In the genomic region with DNA sequence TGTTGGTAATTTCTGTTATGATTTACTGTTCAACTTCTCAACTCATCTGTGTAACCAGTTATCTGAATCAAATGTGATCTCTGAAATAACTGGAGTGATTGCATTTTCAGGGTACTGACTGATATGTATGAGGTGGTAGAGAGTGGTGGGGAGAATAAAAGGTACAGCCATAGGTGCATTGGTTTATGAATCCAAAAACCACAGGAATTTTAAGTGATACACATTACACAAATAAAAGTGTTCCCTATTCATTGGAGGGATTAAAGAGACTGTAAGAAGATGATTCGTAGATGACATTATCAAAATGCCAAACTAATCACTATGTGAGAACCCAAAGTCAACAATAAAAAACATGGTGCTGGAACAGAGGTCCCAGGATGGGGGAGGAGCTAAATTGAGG, we compare ENCODE assay signal across 21 cellular contexts.
"Had no signal": no experiment of that assay in that cellular context is flagged by ENCODE, and none has a peak within 500 bp of the region (broad histone marks: within the 10 kb centered on the region; RNA-seq: fewer than 3 reads in every experiment).

No MANE protein-coding gene starts in this region.

- H3K9me3 ChIP-seq: colonic mucosa, gastrocnemius medialis, heart right ventricle, left ventricle myocardium inferior, lower lobe of right lung, pancreas, prostate gland, right lobe of liver, suprapubic skin, thyroid gland had no signal

- H3K27ac ChIP-seq: colonic mucosa, gastrocnemius medialis, heart right ventricle, left ventricle myocardium inferior, lower lobe of right lung, pancreas, prostate gland, right lobe of liver, suprapubic skin, thyroid gland had no signal

- H3K4me1 ChIP-seq: colonic mucosa, gastrocnemius medialis, heart right ventricle, left ventricle myocardium inferior, lower lobe of right lung, pancreas, prostate gland, right lobe of liver, suprapubic skin, thyroid gland had no signal

- ATAC-seq: gastrocnemius medialis; heart right ventricle; lower lobe of right lung; natural killer cell treated with Interleukin-12 subunit alpha and Interleukin-12 subunit beta and Interleukin-15 and Interleukin-18, amount 100 ng/mL, for 72 hours; pancreas; right lobe of liver; stimulated activated effector memory CD8-positive, alpha-beta T cell treated with anti-CD3 and anti-CD28 coated beads, Interleukin-12 subunit alpha, Interleukin-12 subunit beta, amount 100 ng/mL, for 72 hours; stimulated activated naive CD8-positive, alpha-beta T cell treated with anti-CD3 and anti-CD28 coated beads, Interleukin-15, Interleukin-2, amounts not matched to agents 100 U/mL and 50 U/mL, for 24 hours had no signal

- H3K36me3 ChIP-seq: colonic mucosa, gastrocnemius medialis, heart right ventricle, left ventricle myocardium inferior, lower lobe of right lung, pancreas, prostate gland, right lobe of liver, suprapubic skin, thyroid gland had no signal

- H3K4me3 ChIP-seq: colonic mucosa, gastrocnemius medialis, heart right ventricle, left ventricle myocardium inferior, lower lobe of right lung, pancreas, prostate gland, right lobe of liver, suprapubic skin, thyroid gland had no signal

- H3K27me3 ChIP-seq: colonic mucosa, gastrocnemius medialis, heart right ventricle, pancreas, suprapubic skin, thyroid gland had no signal

- DNase-seq: colonic mucosa; dermis blood vessel endothelial cell; effector CD4-positive, alpha-beta T cell; gastrocnemius medialis; heart right ventricle; hypothalamus; left ventricle myocardium inferior; lower lobe of right lung; midbrain; occipital lobe; pancreas; retina; right lobe of liver; stimulated activated CD4-positive, alpha-beta T cell treated with anti-CD3 and anti-CD28 coated beads, Interleukin-4, amount 100 ng/mL, for 1 hour; stimulated activated CD8-positive, alpha-beta memory T cell treated with anti-CD3 and anti-CD28 coated beads, Interleukin-4, amount 100 ng/mL, for 48 hours; stimulated activated naive CD8-positive, alpha-beta T cell treated with anti-CD3 and anti-CD28 coated beads, Interleukin-15, Interleukin-2, amounts not matched to agents 100 U/mL and 50 U/mL, for 24 hours; thyroid gland had no signal
